Comparison of ENCODE assay signal across 21 cellular contexts in the genomic region with DNA sequence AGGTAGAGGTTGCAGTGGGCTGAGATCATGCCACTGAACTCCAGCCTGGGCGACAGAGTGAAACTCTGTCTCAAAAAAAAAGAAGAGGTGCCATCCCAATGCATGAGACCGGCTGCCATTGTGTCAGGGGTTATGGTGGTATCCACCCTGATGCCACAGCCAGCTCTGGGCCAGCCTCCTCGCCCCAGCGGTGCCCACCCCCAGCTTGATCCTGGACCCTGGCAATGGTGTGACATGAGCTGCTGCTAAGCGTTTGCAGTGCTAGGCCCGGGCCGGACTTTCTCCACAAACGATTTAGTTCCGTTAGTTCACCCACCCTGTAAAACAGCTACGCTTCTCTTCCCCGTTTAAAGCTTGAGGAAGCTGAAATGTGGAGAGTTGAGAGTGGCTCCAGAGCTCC. TPM values are rescaled to one million over a fixed set of nuclear protein-coding genes. Genes with fewer than 3 reads are reported as not detected.
"Had no signal": no experiment of that assay in that cellular context is flagged by ENCODE, and none has a peak within 500 bp of the region (broad histone marks: within the 10 kb centered on the region; RNA-seq: fewer than 3 reads in every experiment).

No MANE protein-coding gene starts in this region.

- H3K36me3 ChIP-seq: adrenal gland, left lung, sigmoid colon had no signal

- H3K9me3 ChIP-seq: adrenal gland, left lung, sigmoid colon, testis, upper lobe of left lung had no signal

- H3K4me1 ChIP-seq: foreskin keratinocyte, left lung had no signal

- FAIRE-seq: astrocyte, TTC549 had no signal

- H3K27me3 ChIP-seq: adrenal gland, foreskin keratinocyte, hepatocyte, left lung, sigmoid colon, testis, upper lobe of left lung had no signal

- H3K4me2 ChIP-seq: hepatocyte, smooth muscle cell had no signal

- H3K27ac ChIP-seq: adrenal gland, foreskin keratinocyte, hepatocyte, left lung, sigmoid colon, testis, upper lobe of left lung had no signal

- H2AFZ ChIP-seq: hepatocyte had no signal

- DNase-seq: activated T-cell treated with anti-CD3 and anti-CD28 coated beads, Interleukin-2, amount 50 U/mL, for 1 hour; adrenal gland; central memory CD4-positive, alpha-beta T cell; effector memory CD4-positive, alpha-beta T cell; foreskin keratinocyte; kidney glomerular epithelial cell; left lung; naive thymus-derived CD4-positive, alpha-beta T cell; retina; sigmoid colon; stimulated activated CD4-positive, alpha-beta T cell treated with anti-CD3 and anti-CD28 coated beads, Interleukin-15, amount 100 ng/mL, for 24 hours; testis; WERI-Rb-1 had no signal

- H3K4me3 ChIP-seq: adrenal gland, hepatocyte, left lung, lung, sigmoid colon, smooth muscle cell, testis, upper lobe of left lung had no signal

- ATAC-seq: foreskin keratinocyte; left lung; naive thymus-derived CD4-positive, alpha-beta T cell; stimulated activated memory B cell treated with anti-CD40 and anti-IgM and Interleukin-4, amounts not matched to agents 10 μg/mL and 1 μg/mL and 100 μg/mL, for 72 hours had no signal

RNA-seq across cellular contexts. Expression of gene NKPD1, which starts 25.6 kb away (rescaled TPM):
- total RNA-seq: astrocyte, left lung, mesenteric fat pad had no signal
